ENCODE assay signal across 34 cellular contexts in genomic region chrX:83004012-83004411, GRCh38.
"Had no signal": no experiment of that assay in that cellular context is flagged by ENCODE, and none has a peak within 500 bp of the region (broad histone marks: within the 10 kb centered on the region; RNA-seq: fewer than 3 reads in every experiment).

No MANE protein-coding gene starts in this region.

- H3K36me3 ChIP-seq: adrenal gland, brain microvascular endothelial cell, breast epithelium had no signal

- DNase-seq: activated B cell treated with CpG ODN at 0.5 μM for 24 hours; activated CD4-positive, alpha-beta memory T cell treated with anti-CD3 and anti-CD28 coated beads for 36 hours; activated CD4-positive, alpha-beta T cell treated with anti-CD3 and anti-CD28 coated beads for 4 hours; activated CD4-positive, alpha-beta T cell treated with anti-CD3 and anti-CD28 coated beads, Interleukin-2, amount 10 ng/mL, durations not matched to agents 24 days and 14 days; activated CD4-positive, alpha-beta T cell treated with anti-CD3 and anti-CD28 coated beads, Interleukin-2, amount 50 U/mL, for 1 hour; activated CD4-positive, alpha-beta T cell treated with anti-CD3 and anti-CD28 coated beads, Interleukin-2, amount 50 U/mL, for 4 hours; activated CD4-positive, CD25-positive, alpha-beta regulatory T cell treated with anti-CD3 and anti-CD28 coated beads, Interleukin-2, amount 50 U/mL, for 72 hours; activated CD8-positive, alpha-beta memory T cell treated with anti-CD3 and anti-CD28 coated beads, Interleukin-2, amount 50 U/mL, for 4 hours; activated CD8-positive, alpha-beta T cell treated with anti-CD3 and anti-CD28 coated beads for 36 hours; activated effector memory CD4-positive, alpha-beta T cell treated with anti-CD3 and anti-CD28 coated beads, Interleukin-2, amount 50 U/mL, for 16 hours; activated gamma-delta T cell treated with Interleukin-2 at 50 U/mL for 16 hours; activated naive CD4-positive, alpha-beta T cell; activated naive CD4-positive, alpha-beta T cell treated with anti-CD3 and anti-CD28 coated beads for 36 hours; activated naive CD4-positive, alpha-beta T cell treated with anti-CD3 and anti-CD28 coated beads, Interleukin-2, amount 50 U/mL, for 16 hours; activated naive CD8-positive, alpha-beta T cell treated with anti-CD3 and anti-CD28 coated beads for 36 hours; activated T-cell treated with anti-CD3 and anti-CD28 coated beads for 4 hours; activated T-cell treated with anti-CD3 and anti-CD28 coated beads, Interleukin-2, amount 50 U/mL, for 1 hour; activated T-cell treated with anti-CD3 and anti-CD28 coated beads, Interleukin-2, amount 50 U/mL, for 4 hours; activated T-cell treated with anti-CD3 and anti-CD28 coated beads, Interleukin-2, amount 50 U/mL, for 72 hours; adrenal gland; amniotic stem cell; aorta; body of pancreas; brain microvascular endothelial cell; central memory CD4-positive, alpha-beta T cell; T-helper 2 cell; T-helper 9 cell had no signal

- H3K27ac ChIP-seq: adrenal gland, body of pancreas, brain microvascular endothelial cell, breast epithelium, VCaP had no signal

- FAIRE-seq: TTC549 had no signal

- H3K4me3 Mint-ChIP-seq: activated B cell treated with CpG ODN at 0.5 μM for 24 hours; activated CD4-positive, alpha-beta memory T cell treated with anti-CD3 and anti-CD28 coated beads for 36 hours; activated CD4-positive, alpha-beta T cell treated with anti-CD3 and anti-CD28 coated beads, Interleukin-2, amount 10 ng/mL, durations not matched to agents 24 days and 14 days; activated CD8-positive, alpha-beta T cell treated with anti-CD3 and anti-CD28 coated beads for 36 hours; activated naive CD4-positive, alpha-beta T cell treated with anti-CD3 and anti-CD28 coated beads for 36 hours; activated naive CD8-positive, alpha-beta T cell treated with anti-CD3 and anti-CD28 coated beads for 36 hours; activated T-cell treated with anti-CD3 and anti-CD28 coated beads, Interleukin-2, amount 50 U/mL, for 4 hours; activated T-cell treated with anti-CD3 and anti-CD28 coated beads, Interleukin-2, amount 50 U/mL, for 72 hours; activated T-helper 1 cell treated with anti-CD3 and anti-CD28 coated beads, Interleukin-12 subunit alpha, Interleukin-12 subunit beta, Interleukin-2, Interleukin-4 antibody, amounts not matched to agents 30 ng/mL and 10 ng/mL and 1 ng/mL, durations not matched to agents 14 hours and 24 hours and 36 hours; activated T-helper 17 cell treated with anti-CD3 and anti-CD28 coated beads, Interleukin-2, amount 50 U/mL, for 72 hours; T-helper 2 cell treated with Interferon-gamma antibody and Interleukin-4, amounts not matched to agents 5 μg/mL and 100 μg/mL, for 36 hours had no signal

- H3K27me3 Mint-ChIP-seq: activated B cell treated with CpG ODN at 0.5 μM for 24 hours; activated CD4-positive, alpha-beta memory T cell treated with anti-CD3 and anti-CD28 coated beads for 36 hours; activated CD4-positive, alpha-beta T cell treated with anti-CD3 and anti-CD28 coated beads, Interleukin-2, amount 10 ng/mL, durations not matched to agents 24 days and 14 days; activated CD8-positive, alpha-beta T cell treated with anti-CD3 and anti-CD28 coated beads for 36 hours; activated naive CD8-positive, alpha-beta T cell treated with anti-CD3 and anti-CD28 coated beads for 36 hours; activated T-helper 17 cell treated with anti-CD3 and anti-CD28 coated beads, Interleukin-2, amount 50 U/mL, for 72 hours had no signal

- H3K27me3 ChIP-seq: body of pancreas, brain microvascular endothelial cell, breast epithelium had no signal

- H3K4me3 ChIP-seq: adrenal gland, body of pancreas, breast epithelium had no signal

- H3K27ac Mint-ChIP-seq: activated B cell treated with CpG ODN at 0.5 μM for 24 hours; activated CD4-positive, alpha-beta memory T cell treated with anti-CD3 and anti-CD28 coated beads for 36 hours; activated CD4-positive, alpha-beta T cell treated with anti-CD3 and anti-CD28 coated beads, Interleukin-2, amount 10 ng/mL, durations not matched to agents 24 days and 14 days; activated CD8-positive, alpha-beta T cell treated with anti-CD3 and anti-CD28 coated beads for 36 hours; activated naive CD4-positive, alpha-beta T cell treated with anti-CD3 and anti-CD28 coated beads for 36 hours; activated naive CD4-positive, alpha-beta T cell treated with anti-CD3 and anti-CD28 coated beads, Interleukin-2, amount 50 U/mL, for 72 hours; activated naive CD8-positive, alpha-beta T cell treated with anti-CD3 and anti-CD28 coated beads for 36 hours; activated T-cell treated with anti-CD3 and anti-CD28 coated beads, Interleukin-2, amount 50 U/mL, for 72 hours; activated T-helper 1 cell treated with anti-CD3 and anti-CD28 coated beads, Interleukin-12 subunit alpha, Interleukin-12 subunit beta, Interleukin-2, Interleukin-4 antibody, amounts not matched to agents 30 ng/mL and 10 ng/mL and 1 ng/mL, durations not matched to agents 14 hours and 24 hours and 36 hours; activated T-helper 17 cell treated with anti-CD3 and anti-CD28 coated beads, Interleukin-2, amount 50 U/mL, for 72 hours; T-helper 2 cell treated with Interferon-gamma antibody and Interleukin-4, amounts not matched to agents 5 μg/mL and 100 μg/mL, for 36 hours had no signal

- H3K9me3 ChIP-seq: adrenal gland, body of pancreas, breast epithelium had no signal

- H3K4me1 Mint-ChIP-seq: activated B cell treated with CpG ODN at 0.5 μM for 24 hours; activated CD4-positive, alpha-beta T cell treated with anti-CD3 and anti-CD28 coated beads, Interleukin-2, amount 10 ng/mL, durations not matched to agents 24 days and 14 days; activated naive CD8-positive, alpha-beta T cell treated with anti-CD3 and anti-CD28 coated beads for 36 hours; activated T-helper 17 cell treated with anti-CD3 and anti-CD28 coated beads, Interleukin-2, amount 50 U/mL, for 72 hours had no signal

- ATAC-seq: activated CD8-positive, alpha-beta T cell treated with anti-CD3 and anti-CD28 coated beads for 36 hours; activated naive CD4-positive, alpha-beta T cell treated with anti-CD3 and anti-CD28 coated beads, Interleukin-2, amount 50 U/mL, for 72 hours; activated T-cell treated with anti-CD3 and anti-CD28 coated beads, Interleukin-2, amount 50 U/mL, for 4 hours; activated T-cell treated with anti-CD3 and anti-CD28 coated beads, Interleukin-2, amount 50 U/mL, for 72 hours; activated T-helper 17 cell treated with anti-CD3 and anti-CD28 coated beads, Interleukin-2, amount 50 U/mL, for 72 hours; body of pancreas had no signal

- H3K4me1 ChIP-seq: adrenal gland, body of pancreas, breast epithelium had no signal

- H3K36me3 Mint-ChIP-seq: activated CD4-positive, alpha-beta memory T cell treated with anti-CD3 and anti-CD28 coated beads for 36 hours; activated naive CD4-positive, alpha-beta T cell treated with anti-CD3 and anti-CD28 coated beads, Interleukin-2, amount 50 U/mL, for 72 hours; activated naive CD8-positive, alpha-beta T cell treated with anti-CD3 and anti-CD28 coated beads for 36 hours had no signal
